In the genomic region with DNA sequence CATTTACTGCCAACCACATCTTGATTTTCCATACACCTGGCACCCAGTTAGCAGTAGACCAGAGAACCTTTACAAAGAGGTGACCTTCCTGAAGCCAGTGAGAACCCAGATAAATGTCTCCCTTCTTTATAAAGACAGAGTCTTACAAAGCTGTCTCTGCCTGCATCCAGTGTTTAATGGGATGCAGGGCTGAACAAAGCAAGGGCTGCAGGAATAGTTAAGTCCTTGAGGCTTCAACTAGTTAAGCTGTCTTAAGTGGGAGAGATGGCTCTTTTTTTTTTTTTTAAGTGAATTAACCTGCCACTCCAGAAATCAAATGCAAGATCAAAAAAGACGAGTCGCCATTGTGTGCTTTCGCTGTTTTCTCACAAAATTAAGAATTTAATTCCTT, we compare ENCODE assay signal across 8 cellular contexts. TPM values are rescaled to one million over a fixed set of nuclear protein-coding genes. Genes with fewer than 3 reads are reported as not detected.
A peak's percentile ranks its signal among the peaks of the same experiment; 100 is the strongest.
DNase-seq lines count a peak whose midpoint lies in the region; ATAC-seq, FAIRE-seq and TF ChIP-seq lines count a peak whose summit lies in the region.

No MANE protein-coding gene starts in this region.

- H3K36me3 ChIP-seq in OCI-LY1 (ENCODE audit: insufficient read depth, low read length) (no peaks in the 10 kb centered on the region), osteoblast (ENCODE audit: insufficient read depth, low read length) (peaks cover 7% of the 10 kb centered on the region)

- CTCF ChIA-PET in CD4-positive, alpha-beta T cell (lab: Charles Lee) = interaction anchor here (3.5 to 5.0 kb wide), 3 partner anchors 211 to 440 kb away, joined by 21 to 133 read pairs (median 28); no protein-coding TSS in a partner anchor

- H3K4me3 Mint-ChIP-seq in CD4-positive, alpha-beta T cell = peak overlapping the region; percentile 99
- peak overlapping the region; percentile 98 to 99 for H3K4me3 Mint-ChIP-seq in effector memory CD8-positive, alpha-beta T cell

- no peaks in the 10 kb centered on the region for H3K27me3 ChIP-seq in CD4-positive, alpha-beta T cell (ENCODE audit: control insufficient read depth, insufficient read depth, low read length)
- H3K27me3 ChIP-seq in OCI-LY1 (ENCODE audit: insufficient read depth, low read length) (no peaks in the 10 kb centered on the region), osteoblast (ENCODE audit: insufficient read depth, low read length) (no peaks in the 10 kb centered on the region)

- TF ChIP-seq POLR2A in H54 (IDR thresholded peaks at IDR 0.05; ENCODE audit: low read depth, low read length) = no peak

- H3K4me1 Mint-ChIP-seq in CD4-positive, alpha-beta T cell (ENCODE audit: low read depth) = peaks cover 61% of the 10 kb centered on the region
- H3K4me1 Mint-ChIP-seq in effector memory CD8-positive, alpha-beta T cell (ENCODE audit: low read depth in 2 of 2) = peaks cover 28 to 44% of the 10 kb centered on the region in 2 donors

- no peak for FAIRE-seq in H54 (lab: Jason Lieb, UNC)

- no peak for DNase-seq in CD4-positive, alpha-beta T cell
- no peak for DNase-seq in effector memory CD8-positive, alpha-beta T cell
- DNase-seq in osteoblast (ENCODE audit: insufficient read length, low spot score, missing footprints) (no peak), EL (no peak), KG1 (lab: John Stamatoyannopoulos, UW) (no peak), H54 (ENCODE audit: insufficient read length, low spot score) (no peak)
- DNase-seq in stimulated activated CD4-positive, alpha-beta T cell treated with anti-CD3 and anti-CD28 coated beads, Interleukin-2, amount 100 ng/mL, for 24 hours = no peak

- peaks cover 18% of the 10 kb centered on the region for H3K79me2 ChIP-seq in OCI-LY1 (ENCODE audit: insufficient read depth, low read length)
- peaks cover 64% of the 10 kb centered on the region for H3K79me2 ChIP-seq in osteoblast (ENCODE audit: insufficient read depth, low read length)

- no peaks in the 10 kb centered on the region for H3K9me3 ChIP-seq in CD4-positive, alpha-beta T cell (ENCODE audit: control insufficient read depth, low read length)
- H3K9me3 ChIP-seq in OCI-LY1 (ENCODE audit: low read length) (no peaks in the 10 kb centered on the region), osteoblast (ENCODE audit: low read depth, low read length) (no peaks in the 10 kb centered on the region)

- no peak for TF ChIP-seq CTCF in CD4-positive, alpha-beta T cell (IDR thresholded peaks at IDR 0.05)
- TF ChIP-seq CTCF in OCI-LY1 (IDR thresholded peaks at IDR 0.05; ENCODE audit: low read length) (no peak), osteoblast (IDR thresholded peaks at IDR 0.05; ENCODE audit: extremely low read depth, low read depth, low read length) (no peak)

- no peaks in the 10 kb centered on the region for H3K27me3 Mint-ChIP-seq in CD4-positive, alpha-beta T cell
- peaks cover 0 to 4% of the 10 kb centered on the region in 2 donors for H3K27me3 Mint-ChIP-seq in effector memory CD8-positive, alpha-beta T cell

- peaks cover 28% of the 10 kb centered on the region for H3K36me3 Mint-ChIP-seq in CD4-positive, alpha-beta T cell (ENCODE audit: low read depth)
- peaks cover 12% of the 10 kb centered on the region for H3K36me3 Mint-ChIP-seq in effector memory CD8-positive, alpha-beta T cell (ENCODE audit: insufficient read depth)

- no peak overlapping the region for H3K27ac ChIP-seq in CD4-positive, alpha-beta T cell (ENCODE audit: low read depth, low read length)
- H3K27ac ChIP-seq in OCI-LY1 (ENCODE audit: low read depth, low read length, poor library complexity, severe bottlenecking) = no peak overlapping the region
- peak overlapping the region; percentile 82 for H3K27ac ChIP-seq in osteoblast (ENCODE audit: low read depth, low read length)

- POLR2A ChIA-PET in CD4-positive, alpha-beta T cell (lab: Charles Lee) = interaction anchor here (0.6 to 2.3 kb wide), 7 partner anchors 43 to 437 kb away, joined by 3 to 19 read pairs (median 5); partner anchors contain the start of genes GNAI3, GSTM4 and STRIP1

- H3F3A ChIP-seq in OCI-LY1 (ENCODE audit: insufficient read depth, low read length) = no peaks in the 10 kb centered on the region

- H3K4me2 ChIP-seq in OCI-LY1 (ENCODE audit: low read length) (peak overlapping the region; percentile 99), osteoblast (ENCODE audit: insufficient read depth, low read length) (peak overlapping the region; percentile 97)

- intact Hi-C loops in CD4-positive, alpha-beta T cell (cut with DNase I, micrococcal nuclease) = loop anchor here in 1 of 2 experiments (5.0 to 10.0 kb wide), 3 partner anchors 559 to 1241 kb away; partner anchors contain the start of genes PSMA5, PSRC1 and STXBP3

- no peaks in the 10 kb centered on the region for H3K9me3 Mint-ChIP-seq in CD4-positive, alpha-beta T cell
- H3K9me3 Mint-ChIP-seq in effector memory CD8-positive, alpha-beta T cell = no peaks in the 10 kb centered on the region

- no peaks in the 10 kb centered on the region for H4K20me1 ChIP-seq in OCI-LY1 (ENCODE audit: insufficient read depth, low read length)
- peaks cover 39% of the 10 kb centered on the region for H4K20me1 ChIP-seq in osteoblast (ENCODE audit: insufficient read depth, low read length)

- peaks cover 29% of the 10 kb centered on the region for H3K4me1 ChIP-seq in OCI-LY1 (ENCODE audit: insufficient read depth, low read length, severe bottlenecking)
- peaks cover 44% of the 10 kb centered on the region for H3K4me1 ChIP-seq in osteoblast (ENCODE audit: insufficient read depth, low read length)

- peak overlapping the region; percentile 97 for H3K27ac Mint-ChIP-seq in CD4-positive, alpha-beta T cell
- peak overlapping the region; percentile 99 for H3K27ac Mint-ChIP-seq in effector memory CD8-positive, alpha-beta T cell

- H3K4me3 ChIP-seq in OCI-LY1 (ENCODE audit: low read depth, low read length, poor library complexity, severe bottlenecking) = peak overlapping the region; percentile 98
- peak overlapping the region; percentile 78 for H3K4me3 ChIP-seq in osteoblast (ENCODE audit: insufficient read depth, low read length)

- H3K9ac ChIP-seq in OCI-LY1 (ENCODE audit: low read length) = peak overlapping the region; percentile 98

- H3K9me2 ChIP-seq in OCI-LY1 (ENCODE audit: low read depth, low read length) = no peaks in the 10 kb centered on the region

- no peak overlapping the region for H2AFZ ChIP-seq in OCI-LY1 (ENCODE audit: low read length)
- H2AFZ ChIP-seq in osteoblast (ENCODE audit: low read length) = no peak overlapping the region

- ATAC-seq in CD4-positive, alpha-beta T cell (ENCODE audit: poor library complexity) = no peak
- no peak for ATAC-seq in effector memory CD8-positive, alpha-beta T cell (replicated peaks)

RNA-seq across cellular contexts. Expression of gene AHCYL1, which starts 1.5 kb away (rescaled TPM):
- total RNA-seq in CD4-positive, alpha-beta T cell = 1 to 10 TPM; 6.9 to 8.4 TPM
- 56.8 and 61.0 TPM in 2 replicates for total RNA-seq in osteoblast

RNA-seq across cellular contexts. Expression of gene STRIP1, which starts 48.4 kb away (rescaled TPM):
- 10 to 100 TPM; 74.3 to 80.9 TPM for total RNA-seq in CD4-positive, alpha-beta T cell
- total RNA-seq in osteoblast = 51.0 and 51.4 TPM in 2 replicates
